ENCODE assay signal across 9 cellular contexts in the genomic region with DNA sequence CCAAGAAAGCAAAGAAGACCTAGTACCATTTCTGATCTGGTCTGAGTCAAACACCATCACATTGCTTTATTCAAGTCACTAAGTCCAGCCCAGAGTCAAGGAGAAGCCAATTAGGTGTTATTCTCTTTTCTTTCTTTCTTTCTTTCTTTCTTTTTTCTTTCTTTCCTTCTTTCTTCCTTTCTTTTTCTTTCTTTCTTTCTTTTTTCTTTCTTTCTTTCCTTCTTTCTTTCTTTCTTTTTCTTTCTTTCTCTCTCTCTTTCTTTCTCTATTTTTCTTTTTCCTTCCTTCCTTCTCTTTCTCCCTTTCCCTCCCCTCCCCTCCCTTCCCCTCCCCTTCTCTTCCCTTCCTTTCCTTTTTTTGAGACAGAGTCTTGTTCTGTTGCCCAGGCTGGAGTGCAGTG. TPM values are rescaled to one million over a fixed set of nuclear protein-coding genes. Genes with fewer than 3 reads are reported as not detected.
"Had no signal": no experiment of that assay in that cellular context is flagged by ENCODE, and none has a peak within 500 bp of the region (broad histone marks: within the 10 kb centered on the region; RNA-seq: fewer than 3 reads in every experiment).

No MANE protein-coding gene starts in this region.

RNA-seq across cellular contexts. Expression of gene NWD1, which starts 8.8 kb away (rescaled TPM):
- total RNA-seq: left lobe of liver; left ventricle myocardium inferior; left ventricle myocardium superior; lung microvascular endothelial cell; mesenteric fat pad; mononuclear cell; naive thymus-derived CD4-positive, alpha-beta T cell had no signal
- polyA plus RNA-seq: immature natural killer cell; liver; naive thymus-derived CD4-positive, alpha-beta T cell had no signal
